In the genomic region with DNA sequence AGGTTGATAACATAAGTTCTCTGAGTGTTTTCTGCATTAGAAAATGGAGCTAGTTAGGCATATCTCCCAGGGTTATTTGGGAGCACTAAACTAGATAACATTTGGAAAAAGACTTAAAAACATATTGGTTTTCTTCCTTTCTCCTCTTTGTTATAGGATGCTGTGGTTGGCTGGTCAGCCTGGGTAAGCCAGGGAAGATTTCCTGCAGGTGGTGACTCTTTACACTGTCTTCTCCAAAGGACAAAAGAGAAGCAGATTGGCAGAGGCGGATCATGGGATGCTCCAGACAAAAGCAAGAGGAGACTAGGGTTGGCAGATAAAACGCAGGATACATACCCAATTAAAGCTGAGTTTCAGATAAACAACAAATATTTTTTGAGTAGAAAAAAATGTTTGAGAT, we compare ENCODE assay signal across 2 cellular contexts.
TF ChIP-seq lines count a peak whose summit lies in the region.

No MANE protein-coding gene starts in this region.

TF ChIP-seq in GM23338, 12 proteins besides CTCF, POLR2A, EP300 and RAD21 (continues in another document):
- TF ChIP-seq POLR2AphosphoS5 (IDR thresholded peaks at IDR 0.05; ENCODE audit: low read depth) = no peak
- TF ChIP-seq NANOG (IDR thresholded peaks at IDR 0.05; ENCODE audit: borderline replicate concordance) = no peak
- TF ChIP-seq EZH2phosphoT487 (IDR thresholded peaks at IDR 0.05; ENCODE audit: unreplicated experiment) = no peak
- TF ChIP-seq JUNB (IDR thresholded peaks at IDR 0.05; ENCODE audit: unreplicated experiment) = no peak
- TF ChIP-seq EZH2 (IDR thresholded peaks at IDR 0.05; ENCODE audit: low read depth, unreplicated experiment) = no peak
- TF ChIP-seq, protein P1, sequence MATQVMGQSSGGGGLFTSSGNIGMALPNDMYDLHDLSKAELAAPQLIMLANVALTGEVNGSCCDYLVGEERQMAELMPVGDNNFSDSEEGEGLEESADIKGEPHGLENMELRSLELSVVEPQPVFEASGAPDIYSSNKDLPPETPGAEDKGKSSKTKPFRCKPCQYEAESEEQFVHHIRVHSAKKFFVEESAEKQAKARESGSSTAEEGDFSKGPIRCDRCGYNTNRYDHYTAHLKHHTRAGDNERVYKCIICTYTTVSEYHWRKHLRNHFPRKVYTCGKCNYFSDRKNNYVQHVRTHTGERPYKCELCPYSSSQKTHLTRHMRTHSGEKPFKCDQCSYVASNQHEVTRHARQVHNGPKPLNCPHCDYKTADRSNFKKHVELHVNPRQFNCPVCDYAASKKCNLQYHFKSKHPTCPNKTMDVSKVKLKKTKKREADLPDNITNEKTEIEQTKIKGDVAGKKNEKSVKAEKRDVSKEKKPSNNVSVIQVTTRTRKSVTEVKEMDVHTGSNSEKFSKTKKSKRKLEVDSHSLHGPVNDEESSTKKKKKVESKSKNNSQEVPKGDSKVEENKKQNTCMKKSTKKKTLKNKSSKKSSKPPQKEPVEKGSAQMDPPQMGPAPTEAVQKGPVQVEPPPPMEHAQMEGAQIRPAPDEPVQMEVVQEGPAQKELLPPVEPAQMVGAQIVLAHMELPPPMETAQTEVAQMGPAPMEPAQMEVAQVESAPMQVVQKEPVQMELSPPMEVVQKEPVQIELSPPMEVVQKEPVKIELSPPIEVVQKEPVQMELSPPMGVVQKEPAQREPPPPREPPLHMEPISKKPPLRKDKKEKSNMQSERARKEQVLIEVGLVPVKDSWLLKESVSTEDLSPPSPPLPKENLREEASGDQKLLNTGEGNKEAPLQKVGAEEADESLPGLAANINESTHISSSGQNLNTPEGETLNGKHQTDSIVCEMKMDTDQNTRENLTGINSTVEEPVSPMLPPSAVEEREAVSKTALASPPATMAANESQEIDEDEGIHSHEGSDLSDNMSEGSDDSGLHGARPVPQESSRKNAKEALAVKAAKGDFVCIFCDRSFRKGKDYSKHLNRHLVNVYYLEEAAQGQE (IDR thresholded peaks at IDR 0.05; ENCODE audit: unreplicated experiment) = no peak
- TF ChIP-seq, protein P2, sequence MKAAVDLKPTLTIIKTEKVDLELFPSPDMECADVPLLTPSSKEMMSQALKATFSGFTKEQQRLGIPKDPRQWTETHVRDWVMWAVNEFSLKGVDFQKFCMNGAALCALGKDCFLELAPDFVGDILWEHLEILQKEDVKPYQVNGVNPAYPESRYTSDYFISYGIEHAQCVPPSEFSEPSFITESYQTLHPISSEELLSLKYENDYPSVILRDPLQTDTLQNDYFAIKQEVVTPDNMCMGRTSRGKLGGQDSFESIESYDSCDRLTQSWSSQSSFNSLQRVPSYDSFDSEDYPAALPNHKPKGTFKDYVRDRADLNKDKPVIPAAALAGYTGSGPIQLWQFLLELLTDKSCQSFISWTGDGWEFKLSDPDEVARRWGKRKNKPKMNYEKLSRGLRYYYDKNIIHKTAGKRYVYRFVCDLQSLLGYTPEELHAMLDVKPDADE (IDR thresholded peaks at IDR 0.05) = no peak
- no peak for TF ChIP-seq ZNF331 (CRISPR knock-in tag; IDR thresholded peaks at IDR 0.05; ENCODE audit: low read depth)
- TF ChIP-seq STAT1 (IDR thresholded peaks at IDR 0.05; ENCODE audit: unreplicated experiment) = no peak
- TF ChIP-seq ZNF114 (CRISPR knock-in tag; IDR thresholded peaks at IDR 0.05) = no peak
- no peak for TF ChIP-seq CREB1 (CRISPR knock-in tag; IDR thresholded peaks at IDR 0.05; ENCODE audit: low read depth)

TF ChIP-seq in SK-N-SH, 30 proteins besides CTCF, POLR2A, EP300 and RAD21:
- no peak for TF ChIP-seq FOXJ3 (CRISPR knock-in tag; IDR thresholded peaks at IDR 0.05)
- TF ChIP-seq RFX5 (IDR thresholded peaks at IDR 0.05; ENCODE audit: low read length) = peak; percentile 62; the same call in 1 of the 2 replicates
TF ChIP-seq in SK-N-SH: peak in this region for 1.
